Comparison of ENCODE assay signal across 19 cellular contexts in genomic region chr1:230569201-230569600, GRCh38.
DNase-seq lines count a peak whose midpoint lies in the region; FAIRE-seq and TF ChIP-seq lines count a peak whose summit lies in the region.
"Had no signal": no experiment of that assay in that cellular context is flagged by ENCODE, and none has a peak within 500 bp of the region (broad histone marks: within the 10 kb centered on the region; RNA-seq: fewer than 3 reads in every experiment).

No MANE protein-coding gene starts in this region.

- peaks cover 63% of the 10 kb centered on the region for H3K4me1 Mint-ChIP-seq in progenitor cell of endocrine pancreas (ENCODE audit: low read depth)
- H3K4me1 Mint-ChIP-seq: B cell; CD8-positive, alpha-beta memory T cell had no signal

- H3K27ac ChIP-seq in HEK293 (ENCODE audit: extremely low read depth, low read depth, low read length) (no peak overlapping the region), epithelial cell of prostate (peak overlapping the region; percentile 96)
- H3K27ac ChIP-seq: BLaER1, C4-2B had no signal

- H3K9me3 Mint-ChIP-seq in progenitor cell of endocrine pancreas (ENCODE audit: low read depth) = no peaks in the 10 kb centered on the region
- H3K9me3 Mint-ChIP-seq: CD4-positive, CD25-positive, alpha-beta regulatory T cell; CD8-positive, alpha-beta memory T cell had no signal

- H3K36me3 ChIP-seq in HEK293 (ENCODE audit: control insufficient read depth in 2 of 2, insufficient read depth in 1 of 2, low read length in 2 of 2) = no peaks in the 10 kb centered on the region
- H3K36me3 ChIP-seq: BLaER1, HAP-1 had no signal

- no peak for TF ChIP-seq CTCF in HEK293 (tag by site-specific recombination; IDR thresholded peaks at IDR 0.05)
- TF ChIP-seq CTCF in progenitor cell of endocrine pancreas (IDR thresholded peaks at IDR 0.05; ENCODE audit: unreplicated experiment) = no peak

- CTCF ChIA-PET in HEK293 (lab: Yijun Ruan, JAX) = interaction anchor here (0.5 kb wide), 1 partner anchor 881 kb away, joined by 3 read pairs; no protein-coding TSS in a partner anchor

- no peak overlapping the region for H3K4me3 Mint-ChIP-seq in progenitor cell of endocrine pancreas (ENCODE audit: low read depth)
- H3K4me3 Mint-ChIP-seq: B cell; CD4-positive, CD25-positive, alpha-beta regulatory T cell; CD8-positive, alpha-beta memory T cell had no signal

- no peak overlapping the region for H3K4me3 ChIP-seq in HEK293 (ENCODE audit: low read depth, low read length)
- H3K4me3 ChIP-seq: BLaER1, HAP-1 had no signal

- H3K36me3 Mint-ChIP-seq in progenitor cell of endocrine pancreas (ENCODE audit: insufficient read depth) = no peaks in the 10 kb centered on the region
- H3K36me3 Mint-ChIP-seq: CD4-positive, CD25-positive, alpha-beta regulatory T cell; CD8-positive, alpha-beta memory T cell had no signal

- H3K9me3 ChIP-seq in HEK293 (ENCODE audit: control insufficient read depth, insufficient read depth, low read depth, low read length) = no peaks in the 10 kb centered on the region
- H3K9me3 ChIP-seq: BLaER1, HAP-1 had no signal

- POLR2A ChIA-PET in HEK293 (lab: Yijun Ruan, JAX) = no interaction called here

- peak overlapping the region; percentile 38 for H3K27ac Mint-ChIP-seq in progenitor cell of endocrine pancreas
- H3K27ac Mint-ChIP-seq: B cell; CD4-positive, CD25-positive, alpha-beta regulatory T cell; CD8-positive, alpha-beta memory T cell had no signal

- DNase-seq in epithelial cell of prostate (ENCODE audit: low read depth, low spot score) (no peak), progenitor cell of endocrine pancreas (ENCODE audit: low spot score, unreplicated experiment) (no peak), NCI-H446 (lab: John Stamatoyannopoulos, UW) (no peak), HK-2 (ENCODE audit: unreplicated experiment) (no peak), GM19239 (ENCODE audit: insufficient read length, low spot score) (no peak)
- DNase-seq: CD4-positive, CD25-positive, alpha-beta regulatory T cell; CD8-positive, alpha-beta memory T cell; DMS53; DMS79 treated with DMSO at 0.1 percent for 48 hours; GF-D8; GOT3 had no signal

- H3K4me1 ChIP-seq in HEK293 (ENCODE audit: control insufficient read depth, insufficient read depth, low read length) = no peaks in the 10 kb centered on the region
- H3K4me1 ChIP-seq: BLaER1, HAP-1 had no signal

- no peak for FAIRE-seq in GM19239 (lab: Jason Lieb, UNC)
- FAIRE-seq: GM12891, GM18507, H54 had no signal

- no peaks in the 10 kb centered on the region for H3K27me3 Mint-ChIP-seq in progenitor cell of endocrine pancreas
- H3K27me3 Mint-ChIP-seq: CD4-positive, CD25-positive, alpha-beta regulatory T cell had no signal

TF ChIP-seq in HEK293, 187 proteins besides CTCF, POLR2A, EP300 and RAD21:
- TF ChIP-seq ZNF16 (tag by site-specific recombination; IDR thresholded peaks at IDR 0.05; ENCODE audit: low read depth) (no peak), REST (tag by site-specific recombination; IDR thresholded peaks at IDR 0.05) (peak; percentile 75)
